In the genomic region with DNA sequence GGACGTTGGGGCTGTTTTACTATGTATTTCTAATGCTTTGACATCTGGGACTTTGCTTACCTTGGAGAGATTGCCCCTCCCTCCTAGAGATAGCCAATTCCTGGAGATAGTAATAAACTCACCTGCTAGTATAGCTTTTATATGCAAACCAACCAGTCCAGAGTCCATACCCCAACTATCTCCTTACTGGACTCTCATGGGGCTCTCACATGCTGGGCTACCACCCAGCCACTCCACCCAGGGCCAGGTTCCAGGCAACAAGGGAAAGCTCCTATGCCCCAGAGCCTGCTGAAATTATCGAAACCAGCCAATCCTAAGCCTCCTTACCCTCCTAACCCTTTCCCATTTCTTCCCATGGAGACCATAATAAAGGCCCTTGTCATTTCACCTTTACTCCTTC, we compare ENCODE assay signal across 25 cellular contexts. TPM values are rescaled to one million over a fixed set of nuclear protein-coding genes. Genes with fewer than 3 reads are reported as not detected.
DNase-seq lines count a peak whose midpoint lies in the region; ATAC-seq and TF ChIP-seq lines count a peak whose summit lies in the region.
"Had no signal": no experiment of that assay in that cellular context is flagged by ENCODE, and none has a peak within 500 bp of the region (broad histone marks: within the 10 kb centered on the region; RNA-seq: fewer than 3 reads in every experiment).

No MANE protein-coding gene starts in this region.

- H3K27ac ChIP-seq in HCT116 (ENCODE audit: low read depth, low read length) (peak overlapping the region; percentile 53; the same call in 1 of the 2 replicates), gastroesophageal sphincter (no peak overlapping the region)
- H3K27ac ChIP-seq: 22Rv1, esophagus muscularis mucosa, prostate gland, right lobe of liver, SJSA1, upper lobe of left lung had no signal

- H3K9me3 ChIP-seq in HCT116 (ENCODE audit: control insufficient read depth in 1 of 2, insufficient read depth in 1 of 2, low read depth in 1 of 2, low read length in 2 of 2) (no peaks in the 10 kb centered on the region), gastroesophageal sphincter (no peaks in the 10 kb centered on the region)
- H3K9me3 ChIP-seq: esophagus muscularis mucosa, prostate gland, right lobe of liver, SJSA1, upper lobe of left lung had no signal

- TF ChIP-seq CTCF in HCT116 (IDR thresholded peaks at IDR 0.05 in 2 of 3, conservative IDR thresholded peaks at IDR 0.05 in 1 of 3; ENCODE audit: borderline replicate concordance in 1 of 3, insufficient read depth in 1 of 3, low read depth in 2 of 3, low read length in 2 of 3) (no peak), MCF 10A (IDR thresholded peaks at IDR 0.05; ENCODE audit: unreplicated experiment) (no peak), gastroesophageal sphincter (IDR thresholded peaks at IDR 0.05) (no peak)

- no peak for ATAC-seq in activated CD4-positive, alpha-beta T cell treated with anti-CD3 and anti-CD28 coated beads for 36 hours
- ATAC-seq in HCT116 (no peak), GM18502 (IDR thresholded peaks at IDR 0.05; ENCODE audit: poor library complexity, unreplicated experiment) (no peak), gastroesophageal sphincter (no peak)
- no peak for ATAC-seq in naive thymus-derived CD8-positive, alpha-beta T cell
- ATAC-seq: left ventricle myocardium superior, right lobe of liver had no signal

- H3K4me3 Mint-ChIP-seq in activated CD4-positive, alpha-beta T cell treated with anti-CD3 and anti-CD28 coated beads for 36 hours: no peak overlapping the region
- H3K4me3 Mint-ChIP-seq in MCF 10A (ENCODE audit: unreplicated experiment): no peak overlapping the region
- H3K4me3 Mint-ChIP-seq in naive thymus-derived CD8-positive, alpha-beta T cell: no peak overlapping the region
- H3K4me3 Mint-ChIP-seq: naive B cell had no signal

- H3K9ac ChIP-seq in HCT116 (ENCODE audit: low read length): no peak overlapping the region

- POLR2A ChIA-PET in activated CD4-positive, alpha-beta T cell treated with anti-CD3 and anti-CD28 coated beads for 36 hours (lab: Charles Lee): interaction anchor here (0.7 kb wide), 1 partner anchor 51 kb away, joined by 3 read pairs; no protein-coding TSS in a partner anchor
- POLR2A ChIA-PET in HCT116 (lab: Charles Lee): no interaction called here
- POLR2A ChIA-PET in MCF 10A (lab: Yijun Ruan, JAX): interaction anchor here (1.1 kb wide), 1 partner anchor 108 kb away, joined by 3 read pairs; the partner anchor contains the start of genes C12orf60 and WBP11
- POLR2A ChIA-PET in naive thymus-derived CD8-positive, alpha-beta T cell (lab: Charles Lee): interaction anchor here (0.6 kb wide), 1 partner anchor 18 kb away, joined by 3 read pairs; no protein-coding TSS in a partner anchor

- H4K20me1 ChIP-seq in HCT116 (ENCODE audit: insufficient read depth): no peaks in the 10 kb centered on the region

- H3K27me3 ChIP-seq in HCT116 (ENCODE audit: insufficient read depth, low read length) (no peaks in the 10 kb centered on the region), gastroesophageal sphincter (no peaks in the 10 kb centered on the region)
- H3K27me3 ChIP-seq: esophagus muscularis mucosa, right lobe of liver, SJSA1, upper lobe of left lung had no signal

- no peak for TF ChIP-seq RAD21 in HCT116 (IDR thresholded peaks at IDR 0.05; ENCODE audit: low read depth)

- no peak overlapping the region for H2AFZ ChIP-seq in HCT116 (ENCODE audit: low read depth, low read length, poor library complexity, severe bottlenecking)

- RAD21 ChIA-PET in HCT116 (lab: Charles Lee; ENCODE audit: low non-redundant PET in 1 of 2, low total read pairs in 2 of 2, uncharacterized antibody in 2 of 2, unreplicated experiment in 2 of 2): no interaction called here

- 42% methylated on average over 2 of the region's 2 CpGs; no CpG with 5 or more reads in 1 of the 2 donors for WGBS in gastroesophageal sphincter (ENCODE audit: low coverage in 1 of 2), 2 donors

- peaks cover 6% of the 10 kb centered on the region for H3K9me3 Mint-ChIP-seq in activated CD4-positive, alpha-beta T cell treated with anti-CD3 and anti-CD28 coated beads for 36 hours (ENCODE audit: low read depth)
- H3K9me3 Mint-ChIP-seq in MCF 10A (ENCODE audit: unreplicated experiment): no peaks in the 10 kb centered on the region
- H3K9me3 Mint-ChIP-seq in naive thymus-derived CD8-positive, alpha-beta T cell: peaks cover 0 to 10% (median 2%) of the 10 kb centered on the region in 9 donors

- H3K36me3 Mint-ChIP-seq in activated CD4-positive, alpha-beta T cell treated with anti-CD3 and anti-CD28 coated beads for 36 hours (ENCODE audit: low read depth): peaks cover 45% of the 10 kb centered on the region
- H3K36me3 Mint-ChIP-seq in MCF 10A (ENCODE audit: insufficient read depth, unreplicated experiment): no peaks in the 10 kb centered on the region
- peaks cover 28 to 77% (median 50%) of the 10 kb centered on the region in 3 donors for H3K36me3 Mint-ChIP-seq in naive thymus-derived CD8-positive, alpha-beta T cell

- BruUV-seq in HCT116 (replicated peaks; lab: Mats Ljungman, UMichigan) (no TSS peak), MCF 10A (replicated peaks; lab: Mats Ljungman, UMichigan) (no TSS peak)

- TF ChIP-seq POLR2A in HCT116 (IDR thresholded peaks at IDR 0.05; ENCODE audit: borderline replicate concordance, extremely low read depth, insufficient read depth, insufficient read length) (no peak), gastroesophageal sphincter (IDR thresholded peaks at IDR 0.05) (no peak)

- DNase-seq in activated CD4-positive, alpha-beta T cell treated with anti-CD3 and anti-CD28 coated beads for 36 hours: no peak
- DNase-seq in activated CD4-positive, alpha-beta T cell treated with anti-CD3 and anti-CD28 coated beads, Interleukin-2, amount 50 U/mL, for 48 hours: no peak
- DNase-seq in HCT116 (ENCODE audit: low read depth, low spot score) (no peak), MCF 10A (ENCODE audit: unreplicated experiment) (no peak), NOMO-1 treated with DMSO at 0.1 percent for 48 hours (lab: John Stamatoyannopoulos, UW; ENCODE audit: unreplicated experiment) (no peak)
- no peak for DNase-seq in naive thymus-derived CD8-positive, alpha-beta T cell
- DNase-seq: aorta, C1 segment of cervical spinal cord, foreskin fibroblast, head of caudate nucleus, left ventricle myocardium superior, naive B cell, NCI-H446, occipital lobe, right lobe of liver, RPMI8226 had no signal

- H3K9me2 ChIP-seq in HCT116 (ENCODE audit: insufficient read depth): no peaks in the 10 kb centered on the region

- CTCF ChIA-PET in activated CD4-positive, alpha-beta T cell treated with anti-CD3 and anti-CD28 coated beads for 36 hours (lab: Charles Lee): interaction anchor here (0.6 to 1.4 kb wide), 5 partner anchors 12 to 60 kb away, joined by 3 to 4 read pairs (median 3); no protein-coding TSS in a partner anchor
- CTCF ChIA-PET in HCT116 (lab: Charles Lee): no interaction called here
- CTCF ChIA-PET in MCF 10A (lab: Yijun Ruan, JAX): interaction anchor here (0.7 kb wide), 1 partner anchor 698 kb away, joined by 3 read pairs; no protein-coding TSS in a partner anchor

- H3K27ac Mint-ChIP-seq in activated CD4-positive, alpha-beta T cell treated with anti-CD3 and anti-CD28 coated beads for 36 hours: peak overlapping the region; percentile 91
- peak overlapping the region; percentile 76 for H3K27ac Mint-ChIP-seq in MCF 10A (ENCODE audit: low read depth, unreplicated experiment)
- H3K27ac Mint-ChIP-seq in naive thymus-derived CD8-positive, alpha-beta T cell: peak overlapping the region; percentile 12 to 89 (median 32)

- H3K4me1 Mint-ChIP-seq in activated CD4-positive, alpha-beta T cell treated with anti-CD3 and anti-CD28 coated beads for 36 hours: peaks cover 39% of the 10 kb centered on the region
- H3K4me1 Mint-ChIP-seq in MCF 10A (ENCODE audit: insufficient read depth, unreplicated experiment): peaks cover 24% of the 10 kb centered on the region
- H3K4me1 Mint-ChIP-seq in naive thymus-derived CD8-positive, alpha-beta T cell: peaks cover 14 to 22% (median 20%) of the 10 kb centered on the region in 4 donors

- H3K4me3 ChIP-seq in HCT116 (replicated peaks in 1 of 2; ENCODE audit: low read depth in 1 of 2, low read length in 2 of 2) (no peak overlapping the region), gastroesophageal sphincter (no peak overlapping the region)
- H3K4me3 ChIP-seq: esophagus muscularis mucosa, prostate gland, right lobe of liver, SJSA1, upper lobe of left lung had no signal

- TF ChIP-seq EP300 in gastroesophageal sphincter (IDR thresholded peaks at IDR 0.05): no peak

- no peak overlapping the region for H3K4me2 ChIP-seq in HCT116 (ENCODE audit: low read length)

- H3K79me2 ChIP-seq in HCT116 (ENCODE audit: insufficient read depth, low read length): no peaks in the 10 kb centered on the region

- intact Hi-C loops in activated CD4-positive, alpha-beta T cell treated with anti-CD3 and anti-CD28 coated beads for 36 hours (cut with DNase I, micrococcal nuclease): loop anchor here (2.0 kb wide), 3 partner anchors 26 to 50 kb away; partner anchors contain the start of genes ARHGDIB (in 1 of the 2), ERP27 (in 1 of the 2) and MGP (in 1 of the 2)
- intact Hi-C loops in HCT116 (cut with micrococcal nuclease): no loop called here
- intact Hi-C loops in MCF 10A (cut with micrococcal nuclease): no loop called here

- H3K4me1 ChIP-seq in HCT116 (ENCODE audit: control insufficient read depth in 1 of 2, insufficient read depth in 2 of 2, low read length in 2 of 2) (peaks cover 0 to 36% of the 10 kb centered on the region in 2 experiments; a peak in 3 of 4 replicates), gastroesophageal sphincter (peaks cover 0 to 13% (median under 1%) of the 10 kb centered on the region in 3 donors)
- H3K4me1 ChIP-seq: prostate gland, right lobe of liver, SJSA1 had no signal

- no peaks in the 10 kb centered on the region for H3K27me3 Mint-ChIP-seq in activated CD4-positive, alpha-beta T cell treated with anti-CD3 and anti-CD28 coated beads for 36 hours
- H3K27me3 Mint-ChIP-seq in MCF 10A (ENCODE audit: insufficient read depth, unreplicated experiment): no peaks in the 10 kb centered on the region
- no peaks in the 10 kb centered on the region for H3K27me3 Mint-ChIP-seq in naive thymus-derived CD8-positive, alpha-beta T cell
- H3K27me3 Mint-ChIP-seq: naive B cell had no signal

- H3K36me3 ChIP-seq in HCT116 (ENCODE audit: control insufficient read depth in 1 of 2, insufficient read depth in 2 of 2, low read length in 2 of 2) (no peaks in the 10 kb centered on the region), gastroesophageal sphincter (no peaks in the 10 kb centered on the region)
- H3K36me3 ChIP-seq: esophagus muscularis mucosa, prostate gland, right lobe of liver, SJSA1 had no signal

RNA-seq across cellular contexts. Expression of gene MGP, which starts 25.5 kb away (rescaled TPM):
- not detected for total RNA-seq in activated CD4-positive, alpha-beta T cell treated with anti-CD3 and anti-CD28 coated beads for 36 hours
- total RNA-seq in HCT116 (2021; ENCODE audit: unreplicated experiment) (1.3 TPM), MCF 10A (2022) (1.3 and 4.8 TPM in 2 replicates), gastroesophageal sphincter (100 to 1,000 TPM; 506 to 706 (median 636) TPM)
- polyA plus RNA-seq in HCT116 (2012): 0.05 TPM in 1 of 2 replicates, not detected in the other
- 1 to 10 TPM; 3.7 to 4.1 TPM for total RNA-seq in naive thymus-derived CD8-positive, alpha-beta T cell
- under 1 TPM; 0.14 to 0.48 (median 0.17) TPM for polyA plus RNA-seq in naive thymus-derived CD8-positive, alpha-beta T cell
- total RNA-seq: H1, SJSA1 had no signal
- polyA plus RNA-seq: H1 had no signal

RNA-seq across cellular contexts. Expression of gene ERP27, which starts 27.2 kb away (rescaled TPM):
- 1 to 10 TPM; 1.7 to 2.0 TPM for total RNA-seq in activated CD4-positive, alpha-beta T cell treated with anti-CD3 and anti-CD28 coated beads for 36 hours
- 0.39 TPM for total RNA-seq in HCT116 (2021; ENCODE audit: unreplicated experiment)
- not detected in 2 replicates for polyA plus RNA-seq in HCT116 (2012)
- total RNA-seq in MCF 10A (2022): not detected in 2 replicates
- total RNA-seq in naive thymus-derived CD8-positive, alpha-beta T cell: 10 to 100 TPM; 23.9 to 25.8 TPM
- 1 to 10 TPM; 3.2 to 4.4 (median 3.9) TPM for polyA plus RNA-seq in naive thymus-derived CD8-positive, alpha-beta T cell
- 1 to 10 TPM in 1 of 4 donors, under 1 TPM in 2, not detected in 1; 0.54 to 3.4 (median 0.96) TPM for total RNA-seq in gastroesophageal sphincter
- total RNA-seq: H1, IMR-90, occipital lobe, SJSA1 had no signal
- polyA plus RNA-seq: H1, IMR-90 had no signal

RNA-seq across cellular contexts. Expression of gene ARHGDIB, which starts 50.3 kb away (rescaled TPM):
- total RNA-seq in activated CD4-positive, alpha-beta T cell treated with anti-CD3 and anti-CD28 coated beads for 36 hours: 100 to 1,000 TPM; 596 to 912 TPM
- total RNA-seq in HCT116 (2021; ENCODE audit: unreplicated experiment): 4.3 TPM
- 1.6 and 2.3 TPM in 2 replicates for polyA plus RNA-seq in HCT116 (2012)
- total RNA-seq in MCF 10A (2022): 2.3 and 7.7 TPM in 2 replicates
- 100 to 1,000 TPM; 937 to 948 TPM for total RNA-seq in naive thymus-derived CD8-positive, alpha-beta T cell
- polyA plus RNA-seq in naive thymus-derived CD8-positive, alpha-beta T cell: 1,000 to 10,000 TPM; 3,195 to 3,446 (median 3,407) TPM
- 100 to 1,000 TPM in 1 of 4 donors, 10 to 100 TPM in 3; 22.4 to 108 (median 74.2) TPM for total RNA-seq in gastroesophageal sphincter

Comparison
In these comparisons a context has a peak if more than half of its experiments do, and no peak if none do; other contexts are left out.
1. H3K27ac Mint-ChIP-seq: peak in every context shown above with its lines; median percentile 91 in activated CD4-positive, alpha-beta T cell treated with anti-CD3 and anti-CD28 coated beads for 36 hours; 76 in MCF 10A; 32 in naive thymus-derived CD8-positive, alpha-beta T cell.
2. RNA of gene MGP, which starts 25.5 kb away (total RNA-seq): 506 to 706 TPM in gastroesophageal sphincter; 1.3 to 4.8 TPM in MCF 10A, 3.7 to 4.1 TPM in naive thymus-derived CD8-positive, alpha-beta T cell, 1.3 TPM in HCT116 (single experiment) and not detected in activated CD4-positive, alpha-beta T cell treated with anti-CD3 and anti-CD28 coated beads for 36 hours; every median in the first group is over 10 times any median in the second.
3. RNA of gene ERP27, which starts 27.2 kb away (total RNA-seq): 23.9 to 25.8 TPM in naive thymus-derived CD8-positive, alpha-beta T cell; 1.7 to 2.0 TPM in activated CD4-positive, alpha-beta T cell treated with anti-CD3 and anti-CD28 coated beads for 36 hours, 0.54 to 3.4 TPM in gastroesophageal sphincter, 0.39 TPM in HCT116 (single experiment) and not detected in MCF 10A; every median in the first group is over 4 times any median in the second.
4. RNA of gene ARHGDIB, which starts 50.3 kb away (total RNA-seq): 937 to 948 TPM in naive thymus-derived CD8-positive, alpha-beta T cell and 596 to 912 TPM in activated CD4-positive, alpha-beta T cell treated with anti-CD3 and anti-CD28 coated beads for 36 hours; 22.4 to 108 TPM in gastroesophageal sphincter, 2.3 to 7.7 TPM in MCF 10A and 4.3 TPM in HCT116 (single experiment); every median in the first group is over 4 times any median in the second.
5. intact Hi-C loops: an anchor here in activated CD4-positive, alpha-beta T cell treated with anti-CD3 and anti-CD28 coated beads for 36 hours (2.0 kb wide); none called in HCT116 and MCF 10A.